In genomic region chr16:82995927-82996441, GRCh38 we compare ENCODE assay signal across 9 cellular contexts.
DNase-seq lines count a peak whose midpoint lies in the region; ATAC-seq, FAIRE-seq and TF ChIP-seq lines count a peak whose summit lies in the region.
"Had no signal": no experiment of that assay in that cellular context is flagged by ENCODE, and none has a peak within 500 bp of the region (broad histone marks: within the 10 kb centered on the region; RNA-seq: fewer than 3 reads in every experiment).

No MANE protein-coding gene starts in this region.

- ATAC-seq in HepG2 (no peak), GM18870 (IDR thresholded peaks at IDR 0.05; ENCODE audit: unreplicated experiment) (no peak), GM18520 (IDR thresholded peaks at IDR 0.05; ENCODE audit: unreplicated experiment) (no peak)

- no peak for TF ChIP-seq RAD21 in HepG2 (CRISPR knock-in tag; IDR thresholded peaks at IDR 0.05)

- no peaks in the 10 kb centered on the region for H3K36me3 Mint-ChIP-seq in Calu3 (ENCODE audit: insufficient read depth, unreplicated experiment)

- H3K4me3 Mint-ChIP-seq in Calu3 (ENCODE audit: low read depth, unreplicated experiment) = no peak overlapping the region

- TF ChIP-seq CTCF in HepG2 (CRISPR knock-in tag; IDR thresholded peaks at IDR 0.05) (no peak), Calu3 (IDR thresholded peaks at IDR 0.05; ENCODE audit: unreplicated experiment) (no peak)

- TF ChIP-seq EP300 in HepG2 (IDR thresholded peaks at IDR 0.05; ENCODE audit: low read depth in 2 of 2, low read length in 2 of 2) (no peak), HepG2 (CRISPR knock-in tag; IDR thresholded peaks at IDR 0.05; ENCODE audit: borderline replicate concordance) (no peak)

- CTCF ChIA-PET in HepG2 (lab: Yijun Ruan, JAX; ENCODE audit: low intra/inter-chr PET ratio, low total read pairs) = no interaction called here
- CTCF ChIA-PET in Calu3 (lab: Charles Lee) = interaction anchor here (0.6 kb wide), 1 partner anchor 140 kb away, joined by 3 read pairs; no protein-coding TSS in a partner anchor

- intact Hi-C loops in HepG2 (cut with micrococcal nuclease; ENCODE audit: unreplicated experiment) = no loop called here
- intact Hi-C loops in Calu3 (cut with micrococcal nuclease; ENCODE audit: unreplicated experiment) = no loop called here

- peaks cover 19% of the 10 kb centered on the region for H3K9me3 Mint-ChIP-seq in Calu3 (ENCODE audit: low read depth, unreplicated experiment)

- H3K27ac ChIP-seq in ACC112 (ENCODE audit: low read depth, low read length) (peak overlapping the region; percentile 65), Karpas-422 (ENCODE audit: low read length) (0 out of 2 replicates have a peak overlapping the region, but pooled peaks have one; percentile 3), HepG2 (ENCODE audit: extremely low read length, insufficient read depth, low read length) (no peak overlapping the region)

- no peaks in the 10 kb centered on the region for H3K4me1 Mint-ChIP-seq in Calu3 (ENCODE audit: low read depth, unreplicated experiment)

- H3K9ac ChIP-seq in Karpas-422 (ENCODE audit: low read length) = 0 out of 2 replicates have a peak overlapping the region, but pooled peaks have one; percentile 3
- no peak overlapping the region for H3K9ac ChIP-seq in HepG2 (ENCODE audit: insufficient read depth, low read depth, low read length)

- no peaks in the 10 kb centered on the region for H3K79me2 ChIP-seq in ACC112 (ENCODE audit: control insufficient read depth, insufficient read depth, low read length, unreplicated experiment)
- H3K79me2 ChIP-seq in Karpas-422 (ENCODE audit: low read length) = no peaks in the 10 kb centered on the region
- no peaks in the 10 kb centered on the region for H3K79me2 ChIP-seq in HepG2 (ENCODE audit: insufficient read depth, low read length)

- H3K4me1 ChIP-seq in ACC112 (ENCODE audit: control insufficient read depth, insufficient read depth, low read length, unreplicated experiment) (peaks cover 3% of the 10 kb centered on the region), Karpas-422 (ENCODE audit: low read length) (peaks cover 42% of the 10 kb centered on the region), HepG2 (ENCODE audit: insufficient read depth, low read length) (no peaks in the 10 kb centered on the region)

- H3K27me3 ChIP-seq in ACC112 (ENCODE audit: insufficient read depth, low read length) (no peaks in the 10 kb centered on the region), Karpas-422 (ENCODE audit: low read length) (no peaks in the 10 kb centered on the region), HepG2 (ENCODE audit: control insufficient read depth in 1 of 2, insufficient read depth in 2 of 2, low read length in 2 of 2) (no peaks in the 10 kb centered on the region)

- H3K36me3 ChIP-seq in ACC112 (ENCODE audit: insufficient read depth, low read length) (no peaks in the 10 kb centered on the region), Karpas-422 (ENCODE audit: insufficient read depth, low read length) (no peaks in the 10 kb centered on the region), HepG2 (replicated peaks in 1 of 2; ENCODE audit: control insufficient read depth in 1 of 2, insufficient read depth in 2 of 2, low read length in 2 of 2) (no peaks in the 10 kb centered on the region)

- peak overlapping the region; percentile 30 for H3K4me2 ChIP-seq in Karpas-422 (ENCODE audit: low read depth, low read length, poor library complexity, severe bottlenecking)
- no peak overlapping the region for H3K4me2 ChIP-seq in HepG2 (ENCODE audit: low read depth, low read length)

- in situ Hi-C loops in HepG2 (cut with HindIII; ENCODE audit: extremely low pct_ligation_motif_present, low pct_unique_long_range_greater_than_20kb) = no loop called here

- DNase-seq in Karpas-422 (peak; percentile 71), astrocyte of the hippocampus (ENCODE audit: low read depth, low spot score) (peak; percentile 71), HepG2 (ENCODE audit: low spot score) (no peak), Calu3 (no peak)
- no peak for DNase-seq in activated T-cell treated with anti-CD3 and anti-CD28 coated beads, Interleukin-2, amount 50 U/mL, for 48 hours
- DNase-seq: midbrain had no signal

- H2AFZ ChIP-seq in ACC112 (ENCODE audit: low read length, unreplicated experiment) (peak overlapping the region; percentile 33), Karpas-422 (ENCODE audit: low read length) (peak overlapping the region; percentile 46; the same call in 1 of the 2 replicates), HepG2 (ENCODE audit: low read length) (no peak overlapping the region)

- FAIRE-seq in HepG2 (lab: Jason Lieb, UNC) = no peak

- under 1% methylated on average over 5 of the region's 5 CpGs for WGBS in HepG2 (ENCODE audit: low lambda C conversion rate)

- BruUV-seq in HepG2 (replicated peaks; lab: Mats Ljungman, UMichigan) (no TSS peak), Calu3 (replicated peaks; lab: Mats Ljungman, UMichigan) (no TSS peak)

- no peaks in the 10 kb centered on the region for H3K9me3 ChIP-seq in Karpas-422 (ENCODE audit: low read length)
- H3K9me3 ChIP-seq in HepG2 (ENCODE audit: low read length) = peaks cover 34% of the 10 kb centered on the region

- POLR2A ChIA-PET in HepG2 (lab: Yijun Ruan, JAX) = no interaction called here

- H3K4me3 ChIP-seq in ACC112 (ENCODE audit: low read depth, low read length) (peak overlapping the region; percentile 35), Karpas-422 (ENCODE audit: low read length) (no peak overlapping the region), HepG2 (replicated peaks in 1 of 3; ENCODE audit: insufficient read depth in 1 of 3, low read depth in 2 of 3, low read length in 3 of 3) (no peak overlapping the region)

- no peak for TF ChIP-seq POLR2A in HepG2 (IDR thresholded peaks at IDR 0.05; ENCODE audit: insufficient read depth in 1 of 2, low read depth in 2 of 2, low read length in 2 of 2)

- no peaks in the 10 kb centered on the region for H3K27me3 Mint-ChIP-seq in Calu3 (ENCODE audit: unreplicated experiment)

- no peak overlapping the region for H3K27ac Mint-ChIP-seq in Calu3 (ENCODE audit: unreplicated experiment)

- H3K9me2 ChIP-seq in Karpas-422 (replicated peaks; ENCODE audit: insufficient read depth, low read length) = no peaks in the 10 kb centered on the region

- no peaks in the 10 kb centered on the region for H4K20me1 ChIP-seq in Karpas-422 (ENCODE audit: insufficient read depth, low read depth, low read length)
- no peaks in the 10 kb centered on the region for H4K20me1 ChIP-seq in HepG2 (ENCODE audit: insufficient read depth, low read length)

TF ChIP-seq in HepG2, 621 proteins besides CTCF, POLR2A, EP300 and RAD21:
- TF ChIP-seq AGO1 (IDR thresholded peaks at IDR 0.05; ENCODE audit: low read depth, low read length, poor library complexity, severe bottlenecking) (no peak), IKZF5 (CRISPR knock-in tag; IDR thresholded peaks at IDR 0.05) (no peak), ZSCAN20 (CRISPR knock-in tag; IDR thresholded peaks at IDR 0.05; ENCODE audit: borderline replicate concordance) (no peak), MXI1 (IDR thresholded peaks at IDR 0.05; ENCODE audit: borderline replicate concordance, low read depth, low read length) (no peak), BCLAF1 (IDR thresholded peaks at IDR 0.05) (no peak), SOX13 (IDR thresholded peaks at IDR 0.05) (no peak), SOX13 (CRISPR knock-in tag; conservative IDR thresholded peaks at IDR 0.05 in 1 of 2, IDR thresholded peaks at IDR 0.05 in 1 of 2) (no peak), FOSL2 (CRISPR knock-in tag; IDR thresholded peaks at IDR 0.05) (peak; percentile 45; the same call in 1 of the 2 replicates)

Comparison
In these comparisons a context has a peak if more than half of its experiments do, and no peak if none do; other contexts are left out.
1. DNase-seq: peak in Karpas-422 (single experiment) and astrocyte of the hippocampus (single experiment); none in HepG2 (single experiment), activated T-cell treated with anti-CD3 and anti-CD28 coated beads, Interleukin-2, amount 50 U/mL, for 48 hours (0 of 2) and Calu3 (single experiment).